9 cellular contexts compared by ENCODE assay signal in the genomic region with DNA sequence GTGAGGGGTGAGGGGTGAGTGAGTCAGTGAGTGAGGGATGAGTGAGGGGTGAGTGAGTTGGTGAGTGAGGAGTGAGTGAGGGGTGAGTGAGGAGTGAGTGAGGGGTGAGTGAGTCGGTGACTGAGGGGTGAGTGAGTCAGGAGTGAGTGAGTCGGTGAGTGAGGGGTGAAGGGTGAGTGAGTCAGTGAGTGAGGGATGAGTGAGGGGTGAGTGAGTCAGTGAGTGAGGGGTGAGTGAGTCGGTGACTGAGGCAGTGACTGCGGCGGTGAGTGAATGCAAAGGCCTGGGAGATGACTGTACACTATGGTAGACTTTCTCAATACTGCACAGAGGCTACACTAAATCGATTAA. TPM values are rescaled to one million over a fixed set of nuclear protein-coding genes. Genes with fewer than 3 reads are reported as not detected.
DNase-seq lines count a peak whose midpoint lies in the region; ATAC-seq and TF ChIP-seq lines count a peak whose summit lies in the region.
"Had no signal": no experiment of that assay in that cellular context is flagged by ENCODE, and none has a peak within 500 bp of the region (broad histone marks: within the 10 kb centered on the region; RNA-seq: fewer than 3 reads in every experiment).

No MANE protein-coding gene starts in this region.

- H3K27ac ChIP-seq in PC-3 (ENCODE audit: low read length) (peak overlapping the region; percentile 57), left ventricle myocardium inferior (replicated peaks) (no peak overlapping the region)
- H3K27ac ChIP-seq: SK-N-MC had no signal

- POLR2A ChIA-PET in PC-3 (lab: Charles Lee; ENCODE audit: unreplicated experiment) = no interaction called here

- H3K9me3 Mint-ChIP-seq in CD14-positive monocyte = peaks cover 0 to 1% (median 0%) of the 10 kb centered on the region in 7 donors
- H3K9me3 Mint-ChIP-seq in activated naive CD4-positive, alpha-beta T cell treated with anti-CD3 and anti-CD28 coated beads, Interleukin-2, amount 50 U/mL, for 24 hours = peaks cover 5% of the 10 kb centered on the region

- peak; percentile 77 for ATAC-seq in PC-3
- no peak for ATAC-seq in HG02970 (IDR thresholded peaks at IDR 0.05; ENCODE audit: low FRiP score, unreplicated experiment)

- TF ChIP-seq CTCF in CD14-positive monocyte (IDR thresholded peaks at IDR 0.05) (no peak), PC-3 (conservative IDR thresholded peaks at IDR 0.05; ENCODE audit: low read depth, low read length) (no peak), left ventricle myocardium inferior (IDR thresholded peaks at IDR 0.05; ENCODE audit: borderline replicate concordance) (no peak)

- no peaks in the 10 kb centered on the region for H3K4me1 ChIP-seq in PC-3 (ENCODE audit: insufficient read depth, low read length)
- H3K4me1 ChIP-seq in left ventricle myocardium inferior = peaks cover 40% of the 10 kb centered on the region

- intact Hi-C loops in CD14-positive monocyte (cut with micrococcal nuclease) = no loop called here
- intact Hi-C loops in PC-3 (cut with micrococcal nuclease) = no loop called here
- intact Hi-C loops in left ventricle myocardium inferior (cut with micrococcal nuclease) = no loop called here

- H3K79me2 ChIP-seq in PC-3 (ENCODE audit: low read length) = peaks cover 78% of the 10 kb centered on the region

- no peaks in the 10 kb centered on the region for H3K9me2 ChIP-seq in PC-3 (replicated peaks; ENCODE audit: low read length)

- H3K9ac ChIP-seq in PC-3 (ENCODE audit: low read length) = no peak overlapping the region

- peak; percentile 86 for DNase-seq in CD14-positive monocyte (ENCODE audit: low spot score)
- DNase-seq in PC-3 = peak; percentile 71
- peak; percentile 12 for DNase-seq in skeletal muscle cell (ENCODE audit: low read depth)
- DNase-seq in left ventricle myocardium inferior = no peak
- DNase-seq in NCI-H345 (lab: John Stamatoyannopoulos, UW) = no peak
- no peak for DNase-seq in SKM-1 treated with dmso at 0.1 percent for 144 hours (lab: John Stamatoyannopoulos, UW; ENCODE audit: unreplicated experiment)

- peak overlapping the region in 1 of 2 donors; percentile 14 for H3K4me3 Mint-ChIP-seq in CD14-positive monocyte
- H3K4me3 Mint-ChIP-seq in activated naive CD4-positive, alpha-beta T cell treated with anti-CD3 and anti-CD28 coated beads, Interleukin-2, amount 50 U/mL, for 24 hours = peak overlapping the region; percentile 59

- H3K36me3 ChIP-seq in PC-3 (ENCODE audit: low read depth, low read length) (peaks cover 12% of the 10 kb centered on the region), left ventricle myocardium inferior (no peaks in the 10 kb centered on the region)

- peak overlapping the region in 4 of 7 donors; percentile 0 to 87 (median 43) for H3K27ac Mint-ChIP-seq in CD14-positive monocyte
- H3K27ac Mint-ChIP-seq in activated naive CD4-positive, alpha-beta T cell treated with anti-CD3 and anti-CD28 coated beads, Interleukin-2, amount 50 U/mL, for 24 hours = peak overlapping the region; percentile 99

- no peak overlapping the region for H2AFZ ChIP-seq in PC-3 (ENCODE audit: low read length)

- no peak overlapping the region for H3K4me2 ChIP-seq in PC-3 (ENCODE audit: low read length)

- H3K27me3 ChIP-seq in PC-3 (ENCODE audit: low read length) (no peaks in the 10 kb centered on the region), left ventricle myocardium inferior (ENCODE audit: low read depth) (no peaks in the 10 kb centered on the region)

- H3K4me1 Mint-ChIP-seq in CD14-positive monocyte = peaks cover 16% of the 10 kb centered on the region
- peaks cover 42% of the 10 kb centered on the region for H3K4me1 Mint-ChIP-seq in activated naive CD4-positive, alpha-beta T cell treated with anti-CD3 and anti-CD28 coated beads, Interleukin-2, amount 50 U/mL, for 24 hours

- CTCF ChIA-PET in PC-3 (lab: Charles Lee) = no interaction called here

- H3K27me3 Mint-ChIP-seq in CD14-positive monocyte (ENCODE audit: low read depth in 3 of 3) = peaks cover 0 to 2% (median 0%) of the 10 kb centered on the region in 3 donors
- no peaks in the 10 kb centered on the region for H3K27me3 Mint-ChIP-seq in activated naive CD4-positive, alpha-beta T cell treated with anti-CD3 and anti-CD28 coated beads, Interleukin-2, amount 50 U/mL, for 24 hours

- no TSS peak for BruUV-seq in PC-3 (replicated peaks; lab: Mats Ljungman, UMichigan)

- H3K4me3 ChIP-seq in PC-3 (ENCODE audit: low read length) (no peak overlapping the region), skeletal muscle cell (ENCODE audit: low read depth, low read length) (no peak overlapping the region), left ventricle myocardium inferior (no peak overlapping the region)
- H3K4me3 ChIP-seq: SK-N-MC had no signal

- no peaks in the 10 kb centered on the region for H4K20me1 ChIP-seq in PC-3 (ENCODE audit: low read length)

- H3K9me3 ChIP-seq in PC-3 (ENCODE audit: low read length) = no peaks in the 10 kb centered on the region; the same call in 1 of the 2 replicates
- no peaks in the 10 kb centered on the region for H3K9me3 ChIP-seq in left ventricle myocardium inferior (replicated peaks)

- H3K36me3 Mint-ChIP-seq in CD14-positive monocyte = peaks cover 35 to 62% of the 10 kb centered on the region in 2 donors
- peaks cover 15% of the 10 kb centered on the region for H3K36me3 Mint-ChIP-seq in activated naive CD4-positive, alpha-beta T cell treated with anti-CD3 and anti-CD28 coated beads, Interleukin-2, amount 50 U/mL, for 24 hours

- H3F3A ChIP-seq in PC-3 (ENCODE audit: low read length, unreplicated experiment) = peaks cover 18% of the 10 kb centered on the region

RNA-seq across cellular contexts. Expression of gene THAP4, which starts 16.6 kb away (rescaled TPM):
- 10 to 100 TPM; 15.1 to 16.3 TPM for polyA plus RNA-seq in CD14-positive monocyte
- total RNA-seq in PC-3 (2014; rRNA removed) = 75.1 and 102 TPM in 2 replicates
- 68.8 TPM for total RNA-seq in left ventricle myocardium inferior

RNA-seq across cellular contexts. Expression of gene ATG4B, which starts 17.1 kb away (rescaled TPM):
- 10 to 100 TPM; 54.5 to 58.9 TPM for polyA plus RNA-seq in CD14-positive monocyte
- total RNA-seq in PC-3 (2014; rRNA removed) (83.0 and 88.6 TPM in 2 replicates), left ventricle myocardium inferior (39.9 TPM)

Comparison
In these comparisons a context has a peak if more than half of its experiments do, and no peak if none do; other contexts are left out.
1. DNase-seq: peak in CD14-positive monocyte (single experiment), PC-3 (single experiment) and skeletal muscle cell (single experiment); none in left ventricle myocardium inferior (single experiment), NCI-H345 (single experiment) and SKM-1 treated with dmso at 0.1 percent for 144 hours (single experiment).